24 cellular contexts compared by ENCODE assay signal in genomic region chr3:23882487-23882918, GRCh38.
"Had no signal": no experiment of that assay in that cellular context is flagged by ENCODE, and none has a peak within 500 bp of the region (broad histone marks: within the 10 kb centered on the region; RNA-seq: fewer than 3 reads in every experiment).

No MANE protein-coding gene starts in this region.

- ATAC-seq: activated CD4-positive, alpha-beta T cell treated with anti-CD3 and anti-CD28 coated beads for 36 hours; activated T-cell treated with anti-CD3 and anti-CD28 coated beads, Interleukin-2, amount 50 U/mL, for 72 hours; Panc1 had no signal

- H3K27me3 Mint-ChIP-seq: activated CD4-positive, alpha-beta memory T cell treated with anti-CD3 and anti-CD28 coated beads, Interleukin-2, amount 10 ng/mL, durations not matched to agents 7 days and 5 days; activated CD4-positive, alpha-beta T cell treated with anti-CD3 and anti-CD28 coated beads for 36 hours; activated naive CD4-positive, alpha-beta T cell treated with anti-CD3 and anti-CD28 coated beads, Interleukin-2, amount 50 U/mL, for 24 hours; central memory CD8-positive, alpha-beta T cell had no signal

- H3K4me1 ChIP-seq: SJCRH30 had no signal

- H3K9me3 Mint-ChIP-seq: activated CD4-positive, alpha-beta memory T cell treated with anti-CD3 and anti-CD28 coated beads, Interleukin-2, amount 10 ng/mL, durations not matched to agents 7 days and 5 days; activated naive CD4-positive, alpha-beta T cell treated with anti-CD3 and anti-CD28 coated beads, Interleukin-2, amount 50 U/mL, for 24 hours; activated T-cell treated with anti-CD3 and anti-CD28 coated beads, Interleukin-2, amount 50 U/mL, for 72 hours; central memory CD8-positive, alpha-beta T cell had no signal

- FAIRE-seq: bronchial epithelial cell had no signal

- H3K27me3 ChIP-seq: SJCRH30 had no signal

- DNase-seq: activated CD4-positive, alpha-beta memory T cell treated with anti-CD3 and anti-CD28 coated beads, Interleukin-2, amount 10 ng/mL, durations not matched to agents 7 days and 5 days; activated CD4-positive, alpha-beta T cell treated with anti-CD3 and anti-CD28 coated beads for 36 hours; activated CD4-positive, alpha-beta T cell treated with anti-CD3 and anti-CD28 coated beads, Interleukin-2, amount 50 U/mL, for 1 hour; activated T-cell treated with anti-CD3 and anti-CD28 coated beads, Interleukin-2, amount 50 U/mL, for 72 hours; aorta; KG1; NCI-H1048; NCI-H146; NCI-H187 treated with DMSO at 0.1 percent for 48 hours; NCI-H2081 treated with DMSO at 0.1 percent for 48 hours; NCI-H226; NCI-H526; NCI-H82; OCI-M1; Right ventricle myocardium superior; RPMI8226; SJCRH30; SK-N-SH; T-helper 1 cell had no signal

- H3K4me3 Mint-ChIP-seq: activated CD4-positive, alpha-beta memory T cell treated with anti-CD3 and anti-CD28 coated beads, Interleukin-2, amount 10 ng/mL, durations not matched to agents 7 days and 5 days; activated CD4-positive, alpha-beta T cell treated with anti-CD3 and anti-CD28 coated beads for 36 hours; activated naive CD4-positive, alpha-beta T cell treated with anti-CD3 and anti-CD28 coated beads, Interleukin-2, amount 50 U/mL, for 24 hours had no signal

- H3K9me3 ChIP-seq: SJCRH30, SK-N-SH had no signal

- H3K27ac Mint-ChIP-seq: activated CD4-positive, alpha-beta memory T cell treated with anti-CD3 and anti-CD28 coated beads, Interleukin-2, amount 10 ng/mL, durations not matched to agents 7 days and 5 days; activated T-cell treated with anti-CD3 and anti-CD28 coated beads, Interleukin-2, amount 50 U/mL, for 72 hours had no signal

- H3K4me2 ChIP-seq: SK-N-SH had no signal

- H3K4me1 Mint-ChIP-seq: activated CD4-positive, alpha-beta memory T cell treated with anti-CD3 and anti-CD28 coated beads, Interleukin-2, amount 10 ng/mL, durations not matched to agents 7 days and 5 days had no signal

- H3K4me3 ChIP-seq: SJCRH30 had no signal

- H3K27ac ChIP-seq: SJCRH30, VCaP had no signal

- H3K9ac ChIP-seq: SK-N-SH had no signal
